8 cellular contexts compared by ENCODE assay signal in the genomic region with DNA sequence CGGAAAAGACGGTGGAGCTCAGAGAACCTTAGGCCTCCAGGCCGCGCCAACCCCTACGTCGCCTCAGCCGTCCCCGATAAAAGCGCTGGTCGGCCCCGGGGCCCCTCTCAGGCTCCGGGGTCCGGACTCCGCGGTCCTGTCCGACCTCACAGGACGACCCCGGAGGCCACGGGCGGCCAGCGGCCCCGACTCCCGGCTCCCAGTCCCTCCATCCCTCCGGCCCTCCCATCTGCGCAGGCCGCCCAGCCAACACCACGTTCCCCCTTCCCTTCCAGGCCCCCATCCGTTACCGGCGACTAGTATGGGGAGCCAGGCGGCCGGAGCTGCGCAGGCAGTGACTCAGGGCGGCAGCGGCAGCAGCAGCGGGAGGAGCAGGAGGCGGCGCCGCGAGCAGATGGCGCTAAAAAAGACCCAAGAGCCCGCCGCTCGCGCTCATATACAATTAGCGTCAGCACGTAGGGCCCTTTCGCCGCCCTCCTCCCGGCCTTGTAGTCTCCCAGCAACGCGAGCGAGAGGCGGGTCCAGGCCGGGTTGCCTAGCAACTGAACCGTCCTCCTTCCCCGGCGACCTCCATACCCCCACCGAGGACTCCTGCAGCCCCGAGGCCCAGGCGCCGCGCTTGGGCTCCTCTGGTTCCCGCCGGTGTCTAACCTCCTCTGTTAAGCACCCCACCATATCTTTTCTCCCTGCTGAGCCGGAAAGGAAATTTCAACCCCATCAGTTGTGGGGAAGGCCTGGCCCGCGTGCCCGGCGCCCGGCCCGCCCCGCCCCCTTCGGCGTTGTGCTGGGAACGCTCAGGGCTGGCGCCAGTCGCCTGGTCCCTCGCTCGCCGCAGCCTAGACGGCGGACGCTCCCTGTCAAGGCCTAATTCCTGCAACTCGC.
DNase-seq lines count a peak whose midpoint lies in the region; ATAC-seq lines count a peak whose summit lies in the region.

A gene with protein sequence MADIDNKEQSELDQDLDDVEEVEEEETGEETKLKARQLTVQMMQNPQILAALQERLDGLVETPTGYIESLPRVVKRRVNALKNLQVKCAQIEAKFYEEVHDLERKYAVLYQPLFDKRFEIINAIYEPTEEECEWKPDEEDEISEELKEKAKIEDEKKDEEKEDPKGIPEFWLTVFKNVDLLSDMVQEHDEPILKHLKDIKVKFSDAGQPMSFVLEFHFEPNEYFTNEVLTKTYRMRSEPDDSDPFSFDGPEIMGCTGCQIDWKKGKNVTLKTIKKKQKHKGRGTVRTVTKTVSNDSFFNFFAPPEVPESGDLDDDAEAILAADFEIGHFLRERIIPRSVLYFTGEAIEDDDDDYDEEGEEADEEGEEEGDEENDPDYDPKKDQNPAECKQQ (minus strand): TSS at position 409 of the 882 bp plus-strand sequence. CDS start 10,466 bp downstream, outside the sequence.

- H3K27ac Mint-ChIP-seq in central memory CD8-positive, alpha-beta T cell (ENCODE audit: low read depth) = peak within 1 kb of the TSS; percentile 99

- no peaks in the 10 kb centered on the region for H3K27me3 Mint-ChIP-seq in central memory CD8-positive, alpha-beta T cell

- H3K4me1 Mint-ChIP-seq in central memory CD8-positive, alpha-beta T cell = peaks cover 56% of the 10 kb centered on the region

- peak within 1 kb of the TSS; percentile 98 for H3K4me3 Mint-ChIP-seq in central memory CD8-positive, alpha-beta T cell

- ATAC-seq in GM19023 (IDR thresholded peaks at IDR 0.05; ENCODE audit: unreplicated experiment) (peak; percentile 94), HG03280 (IDR thresholded peaks at IDR 0.05; ENCODE audit: unreplicated experiment) (peak; percentile 94)
- peak; percentile 84 for ATAC-seq in central memory CD8-positive, alpha-beta T cell (replicated peaks; ENCODE audit: extremely low read depth, poor library complexity, severe bottlenecking)

- H3K36me3 Mint-ChIP-seq in central memory CD8-positive, alpha-beta T cell (ENCODE audit: insufficient read depth) = peaks cover 26% of the 10 kb centered on the region

- DNase-seq in AG08396 (ENCODE audit: low spot score) = peak; percentile 97
- DNase-seq in NCI-H345 treated with DMSO at 0.1 percent for 48 hours (lab: John Stamatoyannopoulos, UW; ENCODE audit: unreplicated experiment) = peak; percentile 94
- DNase-seq in activated CD4-positive, CD25-positive, alpha-beta regulatory T cell treated with anti-CD3 and anti-CD28 coated beads, Interleukin-2, amount 50 U/mL, for 16 hours (ENCODE audit: low read depth, low spot score) = peak; percentile 90
- peak; percentile 93 to 95 for DNase-seq in central memory CD8-positive, alpha-beta T cell (ENCODE audit: low spot score in 2 of 2)
- DNase-seq in islet precursor cell = peak; percentile 99
- DNase-seq in stimulated activated CD4-positive, alpha-beta T cell treated with anti-CD3 and anti-CD28 coated beads, Interleukin-12 subunit alpha, Interleukin-12 subunit beta, amount 100 ng/mL, for 48 hours (ENCODE audit: low read depth in 2 of 3, low spot score in 1 of 3) = peak; percentile 94 to 95 (median 95)

- H3K9me3 Mint-ChIP-seq in central memory CD8-positive, alpha-beta T cell = no peaks in the 10 kb centered on the region

Comparison
In these comparisons a context has a peak if more than half of its experiments do, and no peak if none do; other contexts are left out.
1. Peak in every context shown above with its lines: DNase-seq and ATAC-seq.